In the genomic region with DNA sequence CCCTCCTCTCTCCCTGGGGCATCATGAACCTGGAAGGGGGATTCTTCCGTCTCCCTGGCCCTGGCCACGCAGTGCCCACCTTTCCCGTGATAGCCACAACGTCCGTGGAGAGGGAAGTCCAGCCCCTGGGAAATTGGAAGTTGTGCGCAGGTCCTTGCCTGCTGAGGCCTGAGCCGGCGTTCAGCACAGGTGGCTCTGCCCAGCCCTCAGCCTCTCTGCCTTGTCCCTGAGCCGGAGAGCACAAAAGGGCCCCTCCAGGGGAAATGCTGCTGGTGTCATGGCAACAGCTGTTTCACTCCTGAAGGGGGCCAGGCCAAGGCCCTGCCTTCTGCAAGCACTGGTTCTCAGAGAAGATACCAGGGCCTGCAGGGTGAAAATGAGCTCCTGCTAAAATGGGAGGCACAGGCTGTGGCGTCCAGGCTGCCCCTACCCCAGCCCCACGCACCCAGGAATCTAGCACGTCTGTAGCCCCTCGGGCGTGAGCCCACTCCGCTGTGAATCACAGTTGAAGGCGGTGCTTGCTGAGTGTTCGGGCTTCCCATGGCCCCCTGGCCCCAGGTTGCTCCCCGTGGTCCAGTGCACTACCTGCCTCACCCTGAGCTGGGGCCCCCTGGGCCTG, we compare ENCODE assay signal across 14 cellular contexts.
DNase-seq lines count a peak whose midpoint lies in the region; ATAC-seq, FAIRE-seq and TF ChIP-seq lines count a peak whose summit lies in the region.
"Had no signal": no experiment of that assay in that cellular context is flagged by ENCODE, and none has a peak within 500 bp of the region (broad histone marks: within the 10 kb centered on the region; RNA-seq: fewer than 3 reads in every experiment).

No MANE protein-coding gene starts in this region.

- in situ Hi-C loops in HepG2 (cut with HindIII; ENCODE audit: extremely low pct_ligation_motif_present, low pct_unique_long_range_greater_than_20kb) = loop anchor here (10.0 to 25.0 kb wide), 2 partner anchors 352 to 734 kb away; partner anchors contain the start of gene MMP17

- DNase-seq in right lobe of liver (peak in 2 of 3 donors; percentile 31 to 33), HepG2 (ENCODE audit: low spot score) (no peak), Peyer's patch (peak in 2 of 3 donors; percentile 42 to 44), mesendoderm (peak; percentile 25), GM10266 (ENCODE audit: extremely low spot score) (no peak), HTR-8/SVneo (ENCODE audit: insufficient read length, low spot score) (no peak)
- DNase-seq in activated naive CD4-positive, alpha-beta T cell treated with anti-CD3 and anti-CD28 coated beads for 36 hours = no peak
- DNase-seq: activated CD4-positive, alpha-beta T cell treated with anti-CD3 and anti-CD28 coated beads for 36 hours; NCI-H1092 treated with DMSO at 0.1 percent for 48 hours; NCI-H526 treated with DMSO at 0.1 percent for 48 hours; SW 1271 had no signal

- H3K79me2 ChIP-seq in HepG2 (ENCODE audit: insufficient read depth, low read length) = no peaks in the 10 kb centered on the region
- H3K79me2 ChIP-seq in mesendoderm (ENCODE audit: control insufficient read depth, insufficient read depth, low read length) = no peaks in the 10 kb centered on the region

- ATAC-seq in right lobe of liver (no peak), HepG2 (no peak), HG03378 (IDR thresholded peaks at IDR 0.05; ENCODE audit: unreplicated experiment) (no peak)
- ATAC-seq: activated CD4-positive, alpha-beta T cell treated with anti-CD3 and anti-CD28 coated beads for 36 hours had no signal

- no peak overlapping the region for H2AK5ac ChIP-seq in mesendoderm (ENCODE audit: low read length)

- no peak for TF ChIP-seq EP300 in HepG2 (IDR thresholded peaks at IDR 0.05; ENCODE audit: low read depth in 2 of 2, low read length in 2 of 2)
- no peak for TF ChIP-seq EP300 in HepG2 (CRISPR knock-in tag; IDR thresholded peaks at IDR 0.05; ENCODE audit: borderline replicate concordance)

- no peak overlapping the region for H2BK120ac ChIP-seq in mesendoderm (ENCODE audit: low read depth, low read length)

- 60% methylated on average over 1 of the region's 18 CpGs for WGBS in right lobe of liver (ENCODE audit: insufficient coverage, low coverage, low lambda C conversion rate, missing lambda C conversion rate)
- WGBS in HepG2 (ENCODE audit: low lambda C conversion rate) = 85% methylated on average over 15 of the region's 18 CpGs
- no CpG with 5 or more reads among the region's 18 CpGs for WGBS in mesendoderm (ENCODE audit: extremely low coverage, insufficient coverage, low lambda C conversion rate)

- H3K4me1 ChIP-seq in right lobe of liver = no peaks in the 10 kb centered on the region
- H3K4me1 ChIP-seq in HepG2 (ENCODE audit: insufficient read depth, low read length) = peaks cover 6% of the 10 kb centered on the region; the same call in 1 of the 2 replicates
- peaks cover 0 to 9% (median 0%) of the 10 kb centered on the region in 4 donors for H3K4me1 ChIP-seq in Peyer's patch
- H3K4me1 ChIP-seq in mesendoderm (ENCODE audit: control insufficient read depth, low read depth, low read length) = no peaks in the 10 kb centered on the region

- no peak overlapping the region for H3K27ac Mint-ChIP-seq in activated naive CD4-positive, alpha-beta T cell treated with anti-CD3 and anti-CD28 coated beads for 36 hours
- H3K27ac Mint-ChIP-seq: activated CD4-positive, alpha-beta T cell treated with anti-CD3 and anti-CD28 coated beads for 36 hours had no signal

- no TSS peak for BruUV-seq in HepG2 (replicated peaks; lab: Mats Ljungman, UMichigan)

- H2BK15ac ChIP-seq in mesendoderm (replicated peaks; ENCODE audit: low read depth) = no peak overlapping the region

- CTCF ChIA-PET in HepG2 (lab: Yijun Ruan, JAX; ENCODE audit: low intra/inter-chr PET ratio, low total read pairs) = no interaction called here
- CTCF ChIA-PET in activated naive CD4-positive, alpha-beta T cell treated with anti-CD3 and anti-CD28 coated beads for 36 hours (lab: Charles Lee) = interaction anchor here (0.6 to 4.5 kb wide), 5 partner anchors 9 to 458 kb away, joined by 3 to 95 read pairs (median 6); no protein-coding TSS in a partner anchor

- H4K20me1 ChIP-seq in HepG2 (ENCODE audit: insufficient read depth, low read length) = no peaks in the 10 kb centered on the region

- H4K8ac ChIP-seq in mesendoderm (ENCODE audit: low read depth, low read length) = no peak overlapping the region

- H3K36me3 ChIP-seq in right lobe of liver (no peaks in the 10 kb centered on the region), HepG2 (replicated peaks in 1 of 2; ENCODE audit: control insufficient read depth in 1 of 2, insufficient read depth in 2 of 2, low read length in 2 of 2) (no peaks in the 10 kb centered on the region), Peyer's patch (no peaks in the 10 kb centered on the region), mesendoderm (ENCODE audit: control insufficient read depth, insufficient read depth, low read length) (no peaks in the 10 kb centered on the region)
- H3K36me3 ChIP-seq: neutrophil had no signal

- H3K9me3 ChIP-seq in right lobe of liver (no peaks in the 10 kb centered on the region), HepG2 (ENCODE audit: low read length) (no peaks in the 10 kb centered on the region), Peyer's patch (no peaks in the 10 kb centered on the region)
- H3K9me3 ChIP-seq: neutrophil had no signal

- no peak overlapping the region for H2AFZ ChIP-seq in HepG2 (ENCODE audit: low read length)

- H3K18ac ChIP-seq in mesendoderm (ENCODE audit: low read length) = no peak overlapping the region

- TF ChIP-seq RAD21 in HepG2 (CRISPR knock-in tag; IDR thresholded peaks at IDR 0.05) = no peak

- no peaks in the 10 kb centered on the region for H3K9me3 Mint-ChIP-seq in activated naive CD4-positive, alpha-beta T cell treated with anti-CD3 and anti-CD28 coated beads for 36 hours

- no peak overlapping the region for H3K4ac ChIP-seq in mesendoderm (ENCODE audit: low read depth, low read length)

- H3K9ac ChIP-seq in HepG2 (ENCODE audit: insufficient read depth, low read depth, low read length) (no peak overlapping the region), mesendoderm (ENCODE audit: low read length) (no peak overlapping the region)

- TF ChIP-seq POLR2A in right lobe of liver (IDR thresholded peaks at IDR 0.05) (no peak), HepG2 (IDR thresholded peaks at IDR 0.05; ENCODE audit: insufficient read depth in 1 of 2, low read depth in 2 of 2, low read length in 2 of 2) (no peak), Peyer's patch (IDR thresholded peaks at IDR 0.05) (no peak)

- no peak overlapping the region for H3K27ac ChIP-seq in right lobe of liver
- no peak overlapping the region for H3K27ac ChIP-seq in HepG2 (ENCODE audit: extremely low read length, insufficient read depth, low read length)
- no peak overlapping the region for H3K27ac ChIP-seq in Peyer's patch
- no peak overlapping the region for H3K27ac ChIP-seq in mesendoderm (ENCODE audit: low read depth, low read length)
- H3K27ac ChIP-seq: neutrophil had no signal

- H3K56ac ChIP-seq in mesendoderm (ENCODE audit: low read length) = no peak overlapping the region

- FAIRE-seq in HepG2 (lab: Jason Lieb, UNC) (no peak), HTR-8/SVneo (lab: Jason Lieb, UNC) (no peak)
- FAIRE-seq: endothelial cell of umbilical vein had no signal

- no peaks in the 10 kb centered on the region for H3K27me3 Mint-ChIP-seq in activated naive CD4-positive, alpha-beta T cell treated with anti-CD3 and anti-CD28 coated beads for 36 hours (ENCODE audit: low read depth)
- H3K27me3 Mint-ChIP-seq: activated CD4-positive, alpha-beta T cell treated with anti-CD3 and anti-CD28 coated beads for 36 hours had no signal

- no peak overlapping the region for H3K23ac ChIP-seq in mesendoderm (ENCODE audit: low read length)

- H3K4me3 Mint-ChIP-seq in activated naive CD4-positive, alpha-beta T cell treated with anti-CD3 and anti-CD28 coated beads for 36 hours = no peak overlapping the region
- H3K4me3 Mint-ChIP-seq: activated CD4-positive, alpha-beta T cell treated with anti-CD3 and anti-CD28 coated beads for 36 hours had no signal

- H3K4me2 ChIP-seq in HepG2 (ENCODE audit: low read depth, low read length) (no peak overlapping the region), mesendoderm (ENCODE audit: low read length) (no peak overlapping the region)

- TF ChIP-seq CTCF in right lobe of liver (IDR thresholded peaks at IDR 0.05) (no peak), HepG2 (CRISPR knock-in tag; IDR thresholded peaks at IDR 0.05) (no peak), Peyer's patch (IDR thresholded peaks at IDR 0.05) (no peak), GM10266 (IDR thresholded peaks at IDR 0.05; ENCODE audit: control insufficient read depth, insufficient read depth, low read depth, missing control alignments) (no peak)

- H2BK5ac ChIP-seq in mesendoderm (ENCODE audit: low read length) = no peak overlapping the region

- intact Hi-C loops in right lobe of liver (cut with DNase I) (no loop called here), HepG2 (cut with micrococcal nuclease; ENCODE audit: unreplicated experiment) (loop anchor here (10.0 kb wide), 1 partner anchor 732 kb away; no protein-coding TSS in a partner anchor)
- intact Hi-C loops in activated naive CD4-positive, alpha-beta T cell treated with anti-CD3 and anti-CD28 coated beads for 36 hours (cut with micrococcal nuclease) = no loop called here

- H3K36me3 Mint-ChIP-seq in activated naive CD4-positive, alpha-beta T cell treated with anti-CD3 and anti-CD28 coated beads for 36 hours (ENCODE audit: low read depth) = no peaks in the 10 kb centered on the region

- H4K5ac ChIP-seq in mesendoderm (ENCODE audit: low read length) = no peak overlapping the region

- POLR2A ChIA-PET in HepG2 (lab: Yijun Ruan, JAX) = no interaction called here

- H3K27me3 ChIP-seq in right lobe of liver (no peaks in the 10 kb centered on the region), HepG2 (ENCODE audit: control insufficient read depth in 1 of 2, insufficient read depth in 2 of 2, low read length in 2 of 2) (peaks cover 0 to 1% of the 10 kb centered on the region in 2 experiments; a peak in 1 of 5 replicates), Peyer's patch (no peaks in the 10 kb centered on the region), mesendoderm (ENCODE audit: insufficient read depth, low read length, poor library complexity) (no peaks in the 10 kb centered on the region)

- no peaks in the 10 kb centered on the region for H3K79me1 ChIP-seq in mesendoderm (ENCODE audit: low read length)

- peaks cover 14% of the 10 kb centered on the region for H3K4me1 Mint-ChIP-seq in activated naive CD4-positive, alpha-beta T cell treated with anti-CD3 and anti-CD28 coated beads for 36 hours (ENCODE audit: low read depth)

- H3K4me3 ChIP-seq in right lobe of liver = no peak overlapping the region
- H3K4me3 ChIP-seq in HepG2 (replicated peaks in 1 of 3; ENCODE audit: insufficient read depth in 1 of 3, low read depth in 2 of 3, low read length in 3 of 3) = no peak overlapping the region
- no peak overlapping the region for H3K4me3 ChIP-seq in Peyer's patch
- no peak overlapping the region for H3K4me3 ChIP-seq in mesendoderm (ENCODE audit: low read length)

TF ChIP-seq in HepG2, 621 proteins besides CTCF, POLR2A, EP300 and RAD21 (continues in another document):
- TF ChIP-seq WIZ (CRISPR knock-in tag; IDR thresholded peaks at IDR 0.05) = no peak
- TF ChIP-seq ZFAT (CRISPR knock-in tag; conservative IDR thresholded peaks at IDR 0.05) = no peak

Comparison
In these comparisons a context has a peak if more than half of its experiments do, and no peak if none do; other contexts are left out.
1. DNase-seq: peak in right lobe of liver (2 of 3), Peyer's patch (2 of 3) and mesendoderm (single experiment); none in HepG2 (single experiment), GM10266 (single experiment), HTR-8/SVneo (single experiment) and activated naive CD4-positive, alpha-beta T cell treated with anti-CD3 and anti-CD28 coated beads for 36 hours (single experiment).